14 cellular contexts compared by ENCODE assay signal in genomic region chr5:147382776-147383175, GRCh38.
DNase-seq lines count a peak whose midpoint lies in the region; ATAC-seq, FAIRE-seq and TF ChIP-seq lines count a peak whose summit lies in the region.
"Had no signal": no experiment of that assay in that cellular context is flagged by ENCODE, and none has a peak within 500 bp of the region (broad histone marks: within the 10 kb centered on the region; RNA-seq: fewer than 3 reads in every experiment).

No MANE protein-coding gene starts in this region.

- WGBS in right lobe of liver (ENCODE audit: insufficient coverage, low coverage, low lambda C conversion rate, missing lambda C conversion rate) = 58% methylated on average over 3 of the region's 4 CpGs
- WGBS in HepG2 (ENCODE audit: low lambda C conversion rate) = 17% methylated on average over 2 of the region's 4 CpGs

- H4K20me1 ChIP-seq in HepG2 (ENCODE audit: insufficient read depth, low read length) = no peaks in the 10 kb centered on the region

- H3K27ac Mint-ChIP-seq in mesothelial cell of epicardium = peak overlapping the region; percentile 82
- H3K27ac Mint-ChIP-seq in activated T-helper 17 cell treated with anti-CD3 and anti-CD28 coated beads, Interleukin-2, amount 50 U/mL, for 72 hours = no peak overlapping the region

- H3K36me3 ChIP-seq in right lobe of liver (no peaks in the 10 kb centered on the region), HepG2 (replicated peaks in 1 of 2; ENCODE audit: control insufficient read depth in 1 of 2, insufficient read depth in 2 of 2, low read length in 2 of 2) (no peaks in the 10 kb centered on the region), duodenal mucosa (ENCODE audit: control insufficient read depth in 1 of 2, insufficient read depth in 2 of 2, low read length in 2 of 2) (no peaks in the 10 kb centered on the region)
- H3K36me3 ChIP-seq: gastrocnemius medialis had no signal

- no peaks in the 10 kb centered on the region for H3K79me2 ChIP-seq in HepG2 (ENCODE audit: insufficient read depth, low read length)

- H3K9ac ChIP-seq in HepG2 (ENCODE audit: insufficient read depth, low read depth, low read length) (no peak overlapping the region), duodenal mucosa (ENCODE audit: low read depth in 1 of 2, low read length in 2 of 2) (no peak overlapping the region)

- H3K36me3 Mint-ChIP-seq in mesothelial cell of epicardium = peaks cover 13% of the 10 kb centered on the region
- H3K36me3 Mint-ChIP-seq in activated T-helper 17 cell treated with anti-CD3 and anti-CD28 coated beads, Interleukin-2, amount 50 U/mL, for 72 hours (ENCODE audit: low read depth) = no peaks in the 10 kb centered on the region

- peaks cover 29% of the 10 kb centered on the region for H3K9me3 Mint-ChIP-seq in mesothelial cell of epicardium
- H3K9me3 Mint-ChIP-seq in activated T-helper 17 cell treated with anti-CD3 and anti-CD28 coated beads, Interleukin-2, amount 50 U/mL, for 72 hours = no peaks in the 10 kb centered on the region
- H3K9me3 Mint-ChIP-seq: activated T-cell treated with anti-CD3 and anti-CD28 coated beads, Interleukin-2, amount 50 U/mL, for 4 hours had no signal

- no peak for TF ChIP-seq RAD21 in HepG2 (CRISPR knock-in tag; IDR thresholded peaks at IDR 0.05)

- H3K4me1 ChIP-seq in right lobe of liver (no peaks in the 10 kb centered on the region), HepG2 (ENCODE audit: insufficient read depth, low read length) (no peaks in the 10 kb centered on the region), duodenal mucosa (ENCODE audit: control insufficient read depth in 1 of 2, insufficient read depth in 2 of 2, low read length in 2 of 2) (no peaks in the 10 kb centered on the region)
- H3K4me1 ChIP-seq: A549, gastrocnemius medialis had no signal

- in situ Hi-C loops in HepG2 (cut with HindIII; ENCODE audit: extremely low pct_ligation_motif_present, low pct_unique_long_range_greater_than_20kb) = no loop called here

- no peaks in the 10 kb centered on the region for H3K27me3 Mint-ChIP-seq in mesothelial cell of epicardium (ENCODE audit: low read depth)
- H3K27me3 Mint-ChIP-seq in activated T-helper 17 cell treated with anti-CD3 and anti-CD28 coated beads, Interleukin-2, amount 50 U/mL, for 72 hours = peaks cover 15% of the 10 kb centered on the region

- H3K27me3 ChIP-seq in right lobe of liver (no peaks in the 10 kb centered on the region), HepG2 (ENCODE audit: control insufficient read depth in 1 of 2, insufficient read depth in 2 of 2, low read length in 2 of 2) (no peaks in the 10 kb centered on the region; a peak in 1 of 5 replicates), duodenal mucosa (ENCODE audit: control insufficient read depth in 1 of 2, insufficient read depth in 2 of 2, low read length in 2 of 2) (no peaks in the 10 kb centered on the region)
- H3K27me3 ChIP-seq: gastrocnemius medialis had no signal

- TF ChIP-seq EP300 in HepG2 (IDR thresholded peaks at IDR 0.05; ENCODE audit: low read depth in 2 of 2, low read length in 2 of 2) = no peak
- no peak for TF ChIP-seq EP300 in HepG2 (CRISPR knock-in tag; IDR thresholded peaks at IDR 0.05; ENCODE audit: borderline replicate concordance)

- FAIRE-seq in HepG2 (lab: Jason Lieb, UNC) (no peak), urothelium cell line (lab: Jason Lieb, UNC) (peak; percentile 44)
- FAIRE-seq: A549 had no signal

- peak overlapping the region in 2 of 3 donors; percentile 14 to 28 for H3K4me3 ChIP-seq in right lobe of liver
- no peak overlapping the region for H3K4me3 ChIP-seq in HepG2 (replicated peaks in 1 of 3; ENCODE audit: insufficient read depth in 1 of 3, low read depth in 2 of 3, low read length in 3 of 3)
- H3K4me3 ChIP-seq in duodenal mucosa (ENCODE audit: low read depth in 1 of 2, low read length in 2 of 2) = peak overlapping the region; percentile 40 to 52
- H3K4me3 ChIP-seq: A549, gastrocnemius medialis, mucosa of descending colon had no signal

- H2AFZ ChIP-seq in HepG2 (ENCODE audit: low read length) = no peak overlapping the region

- CTCF ChIA-PET in HepG2 (lab: Yijun Ruan, JAX; ENCODE audit: low intra/inter-chr PET ratio, low total read pairs) = no interaction called here

- DNase-seq in right lobe of liver (no peak), HepG2 (ENCODE audit: low spot score) (no peak), mesothelial cell of epicardium (ENCODE audit: low spot score in 2 of 2, unreplicated experiment in 2 of 2) (no peak), urothelium cell line (ENCODE audit: low spot score) (peak; percentile 53)
- DNase-seq: activated T-cell treated with anti-CD3 and anti-CD28 coated beads, Interleukin-2, amount 50 U/mL, for 4 hours; gastrocnemius medialis; HCEC 1CT; mucosa of descending colon; stimulated activated CD4-positive, alpha-beta T cell treated with anti-CD3 and anti-CD28 coated beads, Interleukin-15, amount 100 ng/mL, for 24 hours had no signal

- TF ChIP-seq POLR2A in right lobe of liver (IDR thresholded peaks at IDR 0.05) (no peak), HepG2 (IDR thresholded peaks at IDR 0.05; ENCODE audit: insufficient read depth in 1 of 2, low read depth in 2 of 2, low read length in 2 of 2) (no peak)

- H3K27ac ChIP-seq in right lobe of liver (no peak overlapping the region), HepG2 (ENCODE audit: extremely low read length, insufficient read depth, low read length) (no peak overlapping the region), duodenal mucosa (ENCODE audit: low read depth, low read length) (no peak overlapping the region)
- H3K27ac ChIP-seq: A549, gastrocnemius medialis had no signal

- ATAC-seq in right lobe of liver (no peak), HepG2 (no peak), HG03457 (IDR thresholded peaks at IDR 0.05; ENCODE audit: unreplicated experiment) (no peak), HG02884 (IDR thresholded peaks at IDR 0.05; ENCODE audit: unreplicated experiment) (no peak)
- no peak for ATAC-seq in activated T-helper 17 cell treated with anti-CD3 and anti-CD28 coated beads, Interleukin-2, amount 50 U/mL, for 72 hours (replicated peaks)
- ATAC-seq: A549; activated T-cell treated with anti-CD3 and anti-CD28 coated beads, Interleukin-2, amount 50 U/mL, for 4 hours; gastrocnemius medialis; mucosa of descending colon had no signal

- TF ChIP-seq CTCF in right lobe of liver (IDR thresholded peaks at IDR 0.05) (no peak), HepG2 (CRISPR knock-in tag; IDR thresholded peaks at IDR 0.05) (no peak), mesothelial cell of epicardium (IDR thresholded peaks at IDR 0.05; ENCODE audit: unreplicated experiment) (no peak)

- BruUV-seq in HepG2 (replicated peaks; lab: Mats Ljungman, UMichigan) = no TSS peak

- H3K4me2 ChIP-seq in HepG2 (ENCODE audit: low read depth, low read length) = no peak overlapping the region
- H3K4me2 ChIP-seq: A549 had no signal

- intact Hi-C loops in right lobe of liver (cut with DNase I) (no loop called here), HepG2 (cut with micrococcal nuclease; ENCODE audit: unreplicated experiment) (no loop called here)

- H3K4me3 Mint-ChIP-seq in mesothelial cell of epicardium = peak overlapping the region; percentile 74
- no peak overlapping the region for H3K4me3 Mint-ChIP-seq in activated T-helper 17 cell treated with anti-CD3 and anti-CD28 coated beads, Interleukin-2, amount 50 U/mL, for 72 hours
- H3K4me3 Mint-ChIP-seq: activated T-cell treated with anti-CD3 and anti-CD28 coated beads, Interleukin-2, amount 50 U/mL, for 4 hours had no signal

- POLR2A ChIA-PET in HepG2 (lab: Yijun Ruan, JAX) = no interaction called here

- H3K4me1 Mint-ChIP-seq in mesothelial cell of epicardium = peaks cover 31% of the 10 kb centered on the region
- H3K4me1 Mint-ChIP-seq in activated T-helper 17 cell treated with anti-CD3 and anti-CD28 coated beads, Interleukin-2, amount 50 U/mL, for 72 hours = no peaks in the 10 kb centered on the region

- no peaks in the 10 kb centered on the region for H3K9me3 ChIP-seq in right lobe of liver
- no peaks in the 10 kb centered on the region for H3K9me3 ChIP-seq in HepG2 (ENCODE audit: low read length)
- peaks cover 0 to 3% of the 10 kb centered on the region in 2 donors for H3K9me3 ChIP-seq in duodenal mucosa (ENCODE audit: control insufficient read depth in 1 of 2, low read length in 2 of 2)
- H3K9me3 ChIP-seq: mucosa of descending colon had no signal

TF ChIP-seq in HepG2, 621 proteins besides CTCF, POLR2A, EP300 and RAD21:
- TF ChIP-seq ZNF337 (CRISPR knock-in tag; IDR thresholded peaks at IDR 0.05; ENCODE audit: borderline replicate concordance, low read depth) (no peak), SP2 (CRISPR knock-in tag; IDR thresholded peaks at IDR 0.05) (no peak), SMAD3 (CRISPR knock-in tag; IDR thresholded peaks at IDR 0.05) (no peak), SP4 (CRISPR knock-in tag; IDR thresholded peaks at IDR 0.05) (no peak), ZBTB37 (CRISPR knock-in tag; IDR thresholded peaks at IDR 0.05) (no peak), ZNF414 (CRISPR knock-in tag; IDR thresholded peaks at IDR 0.05) (no peak), CBX2 (IDR thresholded peaks at IDR 0.05; ENCODE audit: low read depth, low read length) (no peak), CBX2 (CRISPR knock-in tag; IDR thresholded peaks at IDR 0.05; ENCODE audit: low read depth) (no peak), ZNF510 (CRISPR knock-in tag; IDR thresholded peaks at IDR 0.05; ENCODE audit: low read depth) (no peak), ZNF749 (CRISPR knock-in tag; IDR thresholded peaks at IDR 0.05; ENCODE audit: borderline replicate concordance) (no peak), THAP11 (CRISPR knock-in tag; IDR thresholded peaks at IDR 0.05) (no peak), JUND (CRISPR knock-in tag; IDR thresholded peaks at IDR 0.05) (no peak), FOXO1 (CRISPR knock-in tag; IDR thresholded peaks at IDR 0.05) (no peak)

Comparison
In these comparisons a context has a peak if more than half of its experiments do, and no peak if none do; other contexts are left out.
1. H3K4me3 ChIP-seq: peak in right lobe of liver (2 of 3) and duodenal mucosa (2 of 2); none in HepG2 (0 of 3).